Comparison of ENCODE assay signal across 1 cellular context in genomic region chr19:5977785-5978605, GRCh38.
TF ChIP-seq lines count a peak whose summit lies in the region.

TSS of gene RANBP3 (minus strand) at chr19:5978140. CDS start at chr19:5978082, 58 bp downstream.

TF ChIP-seq in K562, 482 proteins besides CTCF, POLR2A, EP300 and RAD21 (continued from another document and continues in another):
- TF ChIP-seq ZNF592 (IDR thresholded peaks at IDR 0.05): peak; percentile 89
- TF ChIP-seq SMAD1 (IDR thresholded peaks at IDR 0.05; ENCODE audit: low read depth, low read length, partially characterized antibody): peak; percentile 13
- peak; percentile 89; the same call in 1 of the 2 replicates for TF ChIP-seq ZBTB43 (CRISPR knock-in tag; IDR thresholded peaks at IDR 0.05)
- no peak for TF ChIP-seq ATF1 (CRISPR knock-in tag; IDR thresholded peaks at IDR 0.05)
- TF ChIP-seq ATF1 (tag; IDR thresholded peaks at IDR 0.05): no peak
- no peak for TF ChIP-seq BCOR (IDR thresholded peaks at IDR 0.05)
- TF ChIP-seq RAD51 (IDR thresholded peaks at IDR 0.05; ENCODE audit: borderline replicate concordance, low read depth): no peak
- no peak for TF ChIP-seq ZHX1 (conservative IDR thresholded peaks at IDR 0.05; ENCODE audit: low read length)
- TF ChIP-seq MEIS2 (IDR thresholded peaks at IDR 0.05; ENCODE audit: partially characterized antibody): peak; percentile 99
- peak; percentile 91 for TF ChIP-seq HMGN3 (IDR thresholded peaks at IDR 0.05; ENCODE audit: borderline replicate concordance, extremely low read depth, insufficient read length, low read depth, low read length)
- TF ChIP-seq ZNF41 (CRISPR knock-in tag; conservative IDR thresholded peaks at IDR 0.05): no peak
- TF ChIP-seq ZNF518B (CRISPR knock-in tag; IDR thresholded peaks at IDR 0.05): no peak
- TF ChIP-seq HMG20A (CRISPR knock-in tag; conservative IDR thresholded peaks at IDR 0.05): no peak
- TF ChIP-seq CHD1 (IDR thresholded peaks at IDR 0.05; ENCODE audit: low read length): peak; percentile 88
- no peak for TF ChIP-seq SNIP1 (IDR thresholded peaks at IDR 0.05; ENCODE audit: low read depth)
- no peak for TF ChIP-seq KLF16 (IDR thresholded peaks at IDR 0.05)
- TF ChIP-seq SAP30 (IDR thresholded peaks at IDR 0.05; ENCODE audit: borderline replicate concordance, insufficient read depth, low read depth, low read length, poor library complexity, severe bottlenecking): no peak
- TF ChIP-seq KDM4B (IDR thresholded peaks at IDR 0.05; ENCODE audit: borderline replicate concordance in 2 of 2, low read depth in 1 of 2): 0 out of 4 replicates have a peak, but pooled peaks of 1 of the 2 experiments have one; percentile 26
- no peak for TF ChIP-seq ZNF347 (CRISPR knock-in tag; IDR thresholded peaks at IDR 0.05; ENCODE audit: low read depth)
- no peak for TF ChIP-seq JUNB (CRISPR knock-in tag; conservative IDR thresholded peaks at IDR 0.05)
- TF ChIP-seq ZNF212 (CRISPR knock-in tag; IDR thresholded peaks at IDR 0.05): 0 out of 2 replicates have a peak, but pooled peaks have one; percentile 27
- peak; percentile 67 for TF ChIP-seq USF1 (CRISPR knock-in tag; IDR thresholded peaks at IDR 0.05)
- no peak for TF ChIP-seq PREB (CRISPR knock-in tag; IDR thresholded peaks at IDR 0.05)
- no peak for TF ChIP-seq ZNF444 (CRISPR knock-in tag; IDR thresholded peaks at IDR 0.05)
- TF ChIP-seq MNT (conservative IDR thresholded peaks at IDR 0.05): peak; percentile 71 to 83
- TF ChIP-seq ZBTB2 (IDR thresholded peaks at IDR 0.05): peak; percentile 99
- peak; percentile 28; the same call in 1 of the 2 replicates for TF ChIP-seq KLF13 (tag; IDR thresholded peaks at IDR 0.05; ENCODE audit: borderline replicate concordance, low read depth)
- TF ChIP-seq SUPT5H (IDR thresholded peaks at IDR 0.05): peak; percentile 86
- no peak for TF ChIP-seq ZNF197 (CRISPR knock-in tag; IDR thresholded peaks at IDR 0.05; ENCODE audit: low read depth)
- TF ChIP-seq TEAD2 (tag; IDR thresholded peaks at IDR 0.05): no peak
- TF ChIP-seq TCF7 (IDR thresholded peaks at IDR 0.05; ENCODE audit: borderline replicate concordance): no peak
- TF ChIP-seq HSF4 (CRISPR knock-in tag; IDR thresholded peaks at IDR 0.05; ENCODE audit: borderline replicate concordance): no peak
- peak; percentile 91 for TF ChIP-seq TAF7 (tag; IDR thresholded peaks at IDR 0.05)
- TF ChIP-seq CC2D1A (IDR thresholded peaks at IDR 0.05): no peak
- TF ChIP-seq TSC22D4 (tag; IDR thresholded peaks at IDR 0.05): no peak
- TF ChIP-seq SNRNP70 (optimal IDR thresholded peaks at IDR 0.05; ENCODE audit: low read depth, low read length): no peak
- peak; percentile 71; the same call in 1 of the 2 replicates for TF ChIP-seq ZNF740 (CRISPR knock-in tag; IDR thresholded peaks at IDR 0.05)
- TF ChIP-seq ZNF740 (tag; IDR thresholded peaks at IDR 0.05): no peak
- no peak for TF ChIP-seq ZNF699 (CRISPR knock-in tag; IDR thresholded peaks at IDR 0.05; ENCODE audit: insufficient replicate concordance)
- no peak for TF ChIP-seq HES1 (IDR thresholded peaks at IDR 0.05; ENCODE audit: low read depth)
- no peak for TF ChIP-seq SOX6 (IDR thresholded peaks at IDR 0.05)
- no peak for TF ChIP-seq RBM17 (IDR thresholded peaks at IDR 0.05; ENCODE audit: borderline replicate concordance, low read depth, low read length)
- no peak for TF ChIP-seq FOXM1 (IDR thresholded peaks at IDR 0.05; ENCODE audit: low read depth)
- TF ChIP-seq FOXM1 (CRISPR knock-in tag; IDR thresholded peaks at IDR 0.05; ENCODE audit: low read depth): peak; percentile 97
- TF ChIP-seq TCF3 (CRISPR knock-in tag; IDR thresholded peaks at IDR 0.05): peak; percentile 44
- TF ChIP-seq ELF2 (CRISPR knock-in tag; IDR thresholded peaks at IDR 0.05): no peak
- TF ChIP-seq E2F6 (IDR thresholded peaks at IDR 0.05; ENCODE audit: borderline replicate concordance in 1 of 2, extremely low read depth in 1 of 2, insufficient read depth in 1 of 2, insufficient read length in 1 of 2, low read depth in 1 of 2, low read length in 1 of 2, poor library complexity in 1 of 2, severe bottlenecking in 1 of 2): peak; percentile 100
